9 cellular contexts compared by ENCODE assay signal in the genomic region with DNA sequence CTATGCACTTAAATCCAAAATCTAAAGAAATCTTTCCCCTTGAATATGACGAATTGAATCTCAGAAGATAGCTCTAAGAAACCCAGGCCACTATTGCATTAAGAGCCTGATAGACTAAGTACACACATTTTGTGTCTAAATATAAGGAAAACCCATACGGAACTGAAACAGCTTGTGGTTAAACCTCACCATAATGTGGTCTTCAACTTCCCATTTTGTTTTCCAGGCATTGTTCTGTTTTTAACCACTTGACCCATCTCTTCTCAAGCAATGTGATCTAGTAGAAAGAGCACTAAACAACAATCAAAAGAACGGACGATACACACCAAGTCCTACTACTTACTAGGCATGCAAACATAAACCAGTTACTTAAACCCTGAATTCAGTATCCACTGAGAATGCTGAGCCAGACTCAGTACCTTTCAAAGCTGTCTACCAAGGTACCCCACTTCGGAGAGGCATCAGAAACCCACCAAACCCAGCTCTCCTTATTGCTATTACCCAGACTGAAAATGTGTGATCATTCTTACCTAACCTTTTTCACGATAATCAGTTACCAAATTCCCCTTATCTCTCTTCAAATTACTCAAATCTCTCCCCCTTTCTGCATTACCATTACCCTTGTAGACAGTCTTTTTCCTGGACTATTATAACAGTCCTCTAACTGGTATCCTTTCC.
DNase-seq lines count a peak whose midpoint lies in the region; ATAC-seq lines count a peak whose summit lies in the region.
"Had no signal": no experiment of that assay in that cellular context is flagged by ENCODE, and none has a peak within 500 bp of the region (broad histone marks: within the 10 kb centered on the region; RNA-seq: fewer than 3 reads in every experiment).

No MANE protein-coding gene starts in this region.

- H3K27ac ChIP-seq in subcutaneous abdominal adipose tissue (ENCODE audit: low read depth, low read length) = peak overlapping the region; percentile 55
- H3K27ac ChIP-seq: SK-N-MC had no signal

- H3K4me1 Mint-ChIP-seq in activated T-cell treated with anti-CD3 and anti-CD28 coated beads, Interleukin-2, amount 50 U/mL, for 24 hours (ENCODE audit: low read depth) = peaks cover 80% of the 10 kb centered on the region

- H3K36me3 Mint-ChIP-seq in activated T-cell treated with anti-CD3 and anti-CD28 coated beads, Interleukin-2, amount 50 U/mL, for 24 hours (ENCODE audit: low read depth) = peaks cover 77% of the 10 kb centered on the region

- peak overlapping the region in 1 of 5 donors; percentile 49 for H3K9ac ChIP-seq in subcutaneous abdominal adipose tissue (ENCODE audit: low read length in 5 of 5)

- H3K4me3 Mint-ChIP-seq in activated T-cell treated with anti-CD3 and anti-CD28 coated beads, Interleukin-2, amount 50 U/mL, for 24 hours = peak overlapping the region; percentile 38

- DNase-seq in activated T-cell treated with anti-CD3 and anti-CD28 coated beads, Interleukin-2, amount 50 U/mL, for 24 hours = no peak
- DNase-seq in activated T-cell treated with anti-CD3 and anti-CD28 coated beads, Interleukin-2, amount 50 U/mL, for 1 hour = no peak
- DNase-seq in UCSD-AML1 (lab: John Stamatoyannopoulos, UW; ENCODE audit: unreplicated experiment) = peak; percentile 8
- DNase-seq in DMS153 (lab: John Stamatoyannopoulos, UW) = no peak
- no peak for DNase-seq in HuH-7.5 (ENCODE audit: low spot score)
- DNase-seq in NCI-H1694 treated with DMSO at 0.1 percent for 48 hours (lab: John Stamatoyannopoulos, UW) = no peak

- peaks cover 0 to 4% (median 3%) of the 10 kb centered on the region in 5 donors for H3K36me3 ChIP-seq in subcutaneous abdominal adipose tissue (ENCODE audit: control insufficient read depth in 5 of 5, insufficient read depth in 5 of 5, low read length in 5 of 5)

- H3K4me3 ChIP-seq in subcutaneous abdominal adipose tissue (ENCODE audit: low read depth in 1 of 5, low read length in 5 of 5) = no peak overlapping the region
- H3K4me3 ChIP-seq: SK-N-MC had no signal

- peak overlapping the region; percentile 86 for H3K27ac Mint-ChIP-seq in activated T-cell treated with anti-CD3 and anti-CD28 coated beads, Interleukin-2, amount 50 U/mL, for 24 hours

- no peaks in the 10 kb centered on the region for H3K27me3 Mint-ChIP-seq in activated T-cell treated with anti-CD3 and anti-CD28 coated beads, Interleukin-2, amount 50 U/mL, for 24 hours

- peak; percentile 70 for ATAC-seq in HG03045 (IDR thresholded peaks at IDR 0.05; ENCODE audit: unreplicated experiment)

- peaks cover 0 to 50% (median 36%) of the 10 kb centered on the region in 5 donors for H3K4me1 ChIP-seq in subcutaneous abdominal adipose tissue (ENCODE audit: control insufficient read depth in 5 of 5, insufficient read depth in 5 of 5, low read length in 5 of 5)

- H3K27me3 ChIP-seq in subcutaneous abdominal adipose tissue (ENCODE audit: control insufficient read depth in 5 of 5, insufficient read depth in 4 of 5, low read length in 5 of 5) = no peaks in the 10 kb centered on the region

- H3K9me3 Mint-ChIP-seq in activated T-cell treated with anti-CD3 and anti-CD28 coated beads, Interleukin-2, amount 50 U/mL, for 24 hours = no peaks in the 10 kb centered on the region

- H3K9me3 ChIP-seq in subcutaneous abdominal adipose tissue (ENCODE audit: control insufficient read depth in 5 of 5, low read length in 5 of 5) = no peaks in the 10 kb centered on the region
